17 cellular contexts compared by ENCODE assay signal in genomic region chr1:119160851-119161250, GRCh38. TPM values are rescaled to one million over a fixed set of nuclear protein-coding genes. Genes with fewer than 3 reads are reported as not detected.
DNase-seq lines count a peak whose midpoint lies in the region; ATAC-seq and TF ChIP-seq lines count a peak whose summit lies in the region.
"Had no signal": no experiment of that assay in that cellular context is flagged by ENCODE, and none has a peak within 500 bp of the region (broad histone marks: within the 10 kb centered on the region; RNA-seq: fewer than 3 reads in every experiment).

No MANE protein-coding gene starts in this region.

- TF ChIP-seq CTCF in AG09309 (IDR thresholded peaks at IDR 0.05; ENCODE audit: control insufficient read depth, insufficient read depth, low read depth, low read length, missing control alignments), result no peak
- no peak for TF ChIP-seq CTCF in VCaP (conservative IDR thresholded peaks at IDR 0.05)
- no peak for TF ChIP-seq CTCF in fibroblast of pulmonary artery (IDR thresholded peaks at IDR 0.05; ENCODE audit: low read length, missing control alignments)
- no peak for TF ChIP-seq CTCF in nephron (IDR thresholded peaks at IDR 0.05; ENCODE audit: unreplicated experiment in 3 of 3)
- no peak for TF ChIP-seq CTCF in esophagus squamous epithelium (IDR thresholded peaks at IDR 0.05)
- TF ChIP-seq CTCF in PC-3 (conservative IDR thresholded peaks at IDR 0.05; ENCODE audit: low read depth, low read length), result no peak

- H3K4me2 ChIP-seq in PC-3 (ENCODE audit: low read length), result no peak overlapping the region

- H3K4me1 Mint-ChIP-seq in nephron, result peaks cover 20% of the 10 kb centered on the region

- no peaks in the 10 kb centered on the region for H3K9me3 ChIP-seq in esophagus squamous epithelium
- H3K9me3 ChIP-seq in PC-3 (ENCODE audit: low read length), result no peaks in the 10 kb centered on the region
- H3K9me3 ChIP-seq: neutrophil, thyroid gland had no signal

- no peak overlapping the region for H2AFZ ChIP-seq in PC-3 (ENCODE audit: low read length)

- no peak for TF ChIP-seq POLR2A in esophagus squamous epithelium (IDR thresholded peaks at IDR 0.05)

- H3K79me2 ChIP-seq in PC-3 (ENCODE audit: low read length), result no peaks in the 10 kb centered on the region

- H3K9ac ChIP-seq in PC-3 (ENCODE audit: low read length), result no peak overlapping the region

- 39 to 53% methylated on average over 4 of the region's 4 CpGs for whole genome bisulfite sequencing in esophagus squamous epithelium, 2 donors

- H3K4me3 Mint-ChIP-seq in nephron, result no peak overlapping the region
- H3K4me3 Mint-ChIP-seq: B cell, memory B cell had no signal

- peaks cover 0 to 72% (median 3%) of the 10 kb centered on the region in 3 donors for H3K36me3 ChIP-seq in esophagus squamous epithelium
- peaks cover 16% of the 10 kb centered on the region; the same call in 1 of the 2 replicates for H3K36me3 ChIP-seq in PC-3 (ENCODE audit: low read depth, low read length)

- no peaks in the 10 kb centered on the region for H3F3A ChIP-seq in PC-3 (ENCODE audit: low read length, unreplicated experiment)

- POLR2A ChIA-PET in PC-3 (lab: Charles Lee; ENCODE audit: unreplicated experiment), result no interaction called here

- no peaks in the 10 kb centered on the region for H3K9me2 ChIP-seq in PC-3 (replicated peaks; ENCODE audit: low read length)

- peaks cover 71% of the 10 kb centered on the region for H3K36me3 Mint-ChIP-seq in nephron (ENCODE audit: low read depth)

- H3K4me3 ChIP-seq in AG09309 (ENCODE audit: control insufficient read depth, low read depth, low read length), result no peak overlapping the region
- H3K4me3 ChIP-seq in fibroblast of pulmonary artery (replicated peaks; ENCODE audit: low read depth, low read length), result no peak overlapping the region
- H3K4me3 ChIP-seq in esophagus squamous epithelium, result no peak overlapping the region
- no peak overlapping the region for H3K4me3 ChIP-seq in PC-3 (ENCODE audit: low read length)
- H3K4me3 ChIP-seq: GM12878, thyroid gland had no signal

- ATAC-seq in HG03045 (IDR thresholded peaks at IDR 0.05; ENCODE audit: unreplicated experiment) (no peak), PC-3 (no peak; the same call in 1 of the 2 replicates)
- ATAC-seq: GM12878 had no signal

- H3K27me3 ChIP-seq in esophagus squamous epithelium (no peaks in the 10 kb centered on the region), PC-3 (ENCODE audit: low read length) (no peaks in the 10 kb centered on the region)
- H3K27me3 ChIP-seq: neutrophil, thyroid gland had no signal

- CTCF ChIA-PET in PC-3 (lab: Charles Lee), result no interaction called here

- H3K27me3 Mint-ChIP-seq in nephron (ENCODE audit: low read depth), result no peaks in the 10 kb centered on the region
- H3K27me3 Mint-ChIP-seq: B cell, memory B cell had no signal

- peak; percentile 79 for DNase-seq in AG09309 (ENCODE audit: low read depth)
- DNase-seq in fibroblast of pulmonary artery (ENCODE audit: low read depth), result peak; percentile 89
- DNase-seq in effector CD4-positive, alpha-beta T cell, result no peak
- DNase-seq in esophagus squamous epithelium (lab: John Stamatoyannopoulos, UW), result no peak
- no peak for DNase-seq in PC-3
- DNase-seq: activated gamma-delta T cell, DMS79 treated with DMSO at 0.1 percent for 48 hours, NCI-H1048, NCI-H2171 treated with DMSO at 0.1 percent for 48 hours, thyroid gland had no signal

- H3K9me3 Mint-ChIP-seq in nephron, result peaks cover 2% of the 10 kb centered on the region

- no TSS peak for BruUV-seq in PC-3 (replicated peaks; lab: Mats Ljungman, UMichigan)

- H3K27ac Mint-ChIP-seq in nephron, result peak overlapping the region; percentile 23 to 85 (median 75)
- H3K27ac Mint-ChIP-seq: B cell, memory B cell had no signal

- intact Hi-C loops in esophagus squamous epithelium (cut with DNase I) (no loop called here), PC-3 (cut with micrococcal nuclease) (no loop called here)

- H4K20me1 ChIP-seq in PC-3 (ENCODE audit: low read length), result no peaks in the 10 kb centered on the region

- H3K4me1 ChIP-seq in esophagus squamous epithelium (peaks cover 0 to 5% (median 0%) of the 10 kb centered on the region in 3 donors), PC-3 (ENCODE audit: insufficient read depth, low read length) (no peaks in the 10 kb centered on the region)
- H3K4me1 ChIP-seq: thyroid gland had no signal

- H3K27ac ChIP-seq in VCaP, result peak overlapping the region; percentile 14; the same call in 1 of the 2 replicates
- no peak overlapping the region for H3K27ac ChIP-seq in esophagus squamous epithelium
- no peak overlapping the region for H3K27ac ChIP-seq in PC-3 (ENCODE audit: low read length)
- H3K27ac ChIP-seq: neutrophil had no signal

RNA-seq across cellular contexts. Expression of gene WARS2, which starts 20.4 kb away (rescaled TPM):
- total RNA-seq in esophagus squamous epithelium, result 10 to 100 TPM in 3 of 4 donors, 1 to 10 TPM in 1; 8.9 to 22.1 (median 12.8) TPM
- total RNA-seq in PC-3 (2014; rRNA removed), result 16.8 and 18.1 TPM in 2 replicates

Comparison
In these comparisons a context has a peak if more than half of its experiments do, and no peak if none do; other contexts are left out.
1. DNase-seq: peak in AG09309 (single experiment) and fibroblast of pulmonary artery (single experiment); none in effector CD4-positive, alpha-beta T cell (single experiment), esophagus squamous epithelium (single experiment) and PC-3 (single experiment).